In genomic region chr1:45321444-45321843, GRCh38 we compare ENCODE assay signal across 23 cellular contexts. TPM values are rescaled to one million over a fixed set of nuclear protein-coding genes. Genes with fewer than 3 reads are reported as not detected.
"Had no signal": no experiment of that assay in that cellular context is flagged by ENCODE, and none has a peak within 500 bp of the region (broad histone marks: within the 10 kb centered on the region; RNA-seq: fewer than 3 reads in every experiment).

No MANE protein-coding gene starts in this region.

- H3K4me1 ChIP-seq: ascending aorta, breast epithelium, foreskin keratinocyte, parathyroid adenoma had no signal

- H3K79me2 ChIP-seq: parathyroid adenoma had no signal

- H3K4me3 ChIP-seq: ascending aorta, breast epithelium, lung, tibial artery had no signal

- H3K9me3 ChIP-seq: ascending aorta, breast epithelium, tibial artery had no signal

- FAIRE-seq: islet of Langerhans had no signal

- H3K36me3 ChIP-seq: ascending aorta, breast epithelium, tibial artery had no signal

- DNase-seq: activated CD4-positive, alpha-beta memory T cell treated with anti-CD3 and anti-CD28 coated beads for 36 hours; activated CD4-positive, alpha-beta T cell treated with anti-CD3 and anti-CD28 coated beads for 36 hours; activated CD8-positive, alpha-beta memory T cell treated with anti-CD3 and anti-CD28 coated beads, Interleukin-2, amount 10 ng/mL, durations not matched to agents 7 days and 5 days; activated naive CD4-positive, alpha-beta T cell treated with anti-CD3 and anti-CD28 coated beads, Interleukin-2, amount 10 ng/mL, durations not matched to agents 7 days and 5 days; activated T-cell treated with anti-CD3 and anti-CD28 coated beads, Interleukin-2, amount 50 U/mL, for 1 hour; cerebellar nuclear complex; effector CD8-positive, alpha-beta T cell; foreskin keratinocyte; head of caudate nucleus; naive B cell; stimulated activated CD4-positive, alpha-beta T cell treated with anti-CD3 and anti-CD28 coated beads, Interleukin-12 subunit alpha, Interleukin-12 subunit beta, amount 100 ng/mL, for 4 hours; stimulated activated CD4-positive, alpha-beta T cell treated with anti-CD3 and anti-CD28 coated beads, Interleukin-2, amount 100 ng/mL, for 24 hours; T-helper 1 cell; T1000; tibial artery had no signal

- H3K27ac ChIP-seq: ascending aorta, breast epithelium, foreskin keratinocyte, parathyroid adenoma, tibial artery, VCaP had no signal

- H3K27me3 ChIP-seq: ascending aorta, breast epithelium, foreskin keratinocyte, tibial artery had no signal

- ATAC-seq: activated CD4-positive, alpha-beta T cell treated with anti-CD3 and anti-CD28 coated beads for 36 hours; activated CD8-positive, alpha-beta memory T cell treated with anti-CD3 and anti-CD28 coated beads, Interleukin-2, amount 10 ng/mL, durations not matched to agents 7 days and 5 days; foreskin keratinocyte; stimulated activated effector memory CD8-positive, alpha-beta T cell treated with anti-CD3 and anti-CD28 coated beads, Interleukin-12 subunit alpha, Interleukin-12 subunit beta, amount 100 ng/mL, for 72 hours had no signal

- H2AFZ ChIP-seq: parathyroid adenoma had no signal

- H3K9ac ChIP-seq: parathyroid adenoma had no signal

RNA-seq across cellular contexts. Expression of gene HPDL, which starts 5.3 kb away (rescaled TPM):
- total RNA-seq: ascending aorta, mononuclear cell had no signal
